ENCODE assay signal across 15 cellular contexts in genomic region chr12:64745259-64745807, GRCh38. TPM values are rescaled to one million over a fixed set of nuclear protein-coding genes. Genes with fewer than 3 reads are reported as not detected.
DNase-seq lines count a peak whose midpoint lies in the region; ATAC-seq, FAIRE-seq and TF ChIP-seq lines count a peak whose summit lies in the region.
"Had no signal": no experiment of that assay in that cellular context is flagged by ENCODE, and none has a peak within 500 bp of the region (broad histone marks: within the 10 kb centered on the region; RNA-seq: fewer than 3 reads in every experiment).

No MANE protein-coding gene starts in this region.

- H3K9me3 Mint-ChIP-seq in Calu3 (ENCODE audit: low read depth, unreplicated experiment) = no peaks in the 10 kb centered on the region
- H3K9me3 Mint-ChIP-seq in progenitor cell of endocrine pancreas (ENCODE audit: low read depth) = no peaks in the 10 kb centered on the region
- H3K9me3 Mint-ChIP-seq in natural killer cell = no peaks in the 10 kb centered on the region
- no peaks in the 10 kb centered on the region for H3K9me3 Mint-ChIP-seq in naive thymus-derived CD4-positive, alpha-beta T cell
- H3K9me3 Mint-ChIP-seq: CD4-positive, alpha-beta memory T cell; GM23338 had no signal

- H3K27ac Mint-ChIP-seq in Calu3 (ENCODE audit: unreplicated experiment) (no peak overlapping the region), progenitor cell of endocrine pancreas (peak overlapping the region; percentile 87), natural killer cell (no peak overlapping the region)
- H3K27ac Mint-ChIP-seq in naive thymus-derived CD4-positive, alpha-beta T cell = no peak overlapping the region
- H3K27ac Mint-ChIP-seq: B cell; CD4-positive, alpha-beta memory T cell; GM23338 had no signal

- CTCF ChIA-PET in Calu3 (lab: Charles Lee) (interaction anchor here (0.6 to 0.9 kb wide), 4 partner anchors 11 to 342 kb away, joined by 3 to 9 read pairs (median 5); no protein-coding TSS in a partner anchor), PC-9 (lab: Charles Lee) (no interaction called here)
- CTCF ChIA-PET in naive thymus-derived CD4-positive, alpha-beta T cell (lab: Charles Lee) = no interaction called here

- H3K4me1 ChIP-seq in PC-9 (replicated peaks; ENCODE audit: insufficient read depth) (peaks cover 30% of the 10 kb centered on the region), left ventricle myocardium inferior (peaks cover 14% of the 10 kb centered on the region)
- H3K4me1 ChIP-seq in naive thymus-derived CD4-positive, alpha-beta T cell (ENCODE audit: control insufficient read depth in 2 of 2, insufficient read depth in 2 of 2, low read length in 2 of 2) = no peaks in the 10 kb centered on the region

- H3K27ac ChIP-seq in PC-9 (0 out of 2 replicates have a peak overlapping the region, but pooled peaks have one; percentile 33), epithelial cell of prostate (peak overlapping the region; percentile 17), left ventricle myocardium inferior (replicated peaks) (no peak overlapping the region)
- no peak overlapping the region for H3K27ac ChIP-seq in naive thymus-derived CD4-positive, alpha-beta T cell (ENCODE audit: low read depth, low read length)

- DNase-seq in Calu3 = peak; percentile 10
- DNase-seq in PC-9 = peak in 1 of 2 experiments; percentile 4
- DNase-seq in epithelial cell of prostate (ENCODE audit: low read depth, low spot score) = no peak
- no peak for DNase-seq in progenitor cell of endocrine pancreas (ENCODE audit: low spot score, unreplicated experiment)
- no peak for DNase-seq in natural killer cell
- no peak for DNase-seq in HTR-8/SVneo (ENCODE audit: insufficient read length, low spot score)
- no peak for DNase-seq in left ventricle myocardium inferior
- DNase-seq in naive thymus-derived CD4-positive, alpha-beta T cell = no peak
- DNase-seq: CD4-positive, alpha-beta memory T cell; NCI-H1048; NCI-H82; RPMI8226 had no signal

- H3K4me3 Mint-ChIP-seq in Calu3 (ENCODE audit: low read depth, unreplicated experiment) = no peak overlapping the region
- no peak overlapping the region for H3K4me3 Mint-ChIP-seq in progenitor cell of endocrine pancreas (ENCODE audit: low read depth)
- no peak overlapping the region for H3K4me3 Mint-ChIP-seq in natural killer cell
- no peak overlapping the region for H3K4me3 Mint-ChIP-seq in naive thymus-derived CD4-positive, alpha-beta T cell
- H3K4me3 Mint-ChIP-seq: B cell; CD4-positive, alpha-beta memory T cell; GM23338 had no signal

- ATAC-seq in natural killer cell = no peak
- no peak for ATAC-seq in naive thymus-derived CD4-positive, alpha-beta T cell
- ATAC-seq: GM23338, K562 had no signal

- H3K27me3 ChIP-seq in PC-9 (ENCODE audit: insufficient read depth, low read depth) (no peaks in the 10 kb centered on the region), left ventricle myocardium inferior (ENCODE audit: low read depth) (no peaks in the 10 kb centered on the region)
- H3K27me3 ChIP-seq in naive thymus-derived CD4-positive, alpha-beta T cell (ENCODE audit: control insufficient read depth in 2 of 2, insufficient read depth in 2 of 2, low read length in 2 of 2) = no peaks in the 10 kb centered on the region

- peaks cover 20% of the 10 kb centered on the region for H3K4me1 Mint-ChIP-seq in Calu3 (ENCODE audit: low read depth, unreplicated experiment)
- H3K4me1 Mint-ChIP-seq in progenitor cell of endocrine pancreas (ENCODE audit: low read depth) = peaks cover 15% of the 10 kb centered on the region
- H3K4me1 Mint-ChIP-seq in natural killer cell = no peaks in the 10 kb centered on the region
- H3K4me1 Mint-ChIP-seq in naive thymus-derived CD4-positive, alpha-beta T cell = peaks cover 0 to 8% (median 0%) of the 10 kb centered on the region in 7 donors
- H3K4me1 Mint-ChIP-seq: B cell, GM23338 had no signal

- H4K20me1 ChIP-seq in PC-9 (ENCODE audit: insufficient read depth) = no peaks in the 10 kb centered on the region

- H3K4me3 ChIP-seq in PC-9 (no peak overlapping the region), left ventricle myocardium inferior (no peak overlapping the region)
- no peak overlapping the region for H3K4me3 ChIP-seq in naive thymus-derived CD4-positive, alpha-beta T cell (ENCODE audit: low read length)
- H3K4me3 ChIP-seq: GM23338, K562 had no signal

- intact Hi-C loops in Calu3 (cut with micrococcal nuclease; ENCODE audit: unreplicated experiment) = no loop called here
- intact Hi-C loops in PC-9 (cut with micrococcal nuclease; ENCODE audit: unreplicated experiment) = no loop called here
- intact Hi-C loops in natural killer cell (cut with micrococcal nuclease) = no loop called here
- intact Hi-C loops in left ventricle myocardium inferior (cut with micrococcal nuclease) = no loop called here
- intact Hi-C loops in naive thymus-derived CD4-positive, alpha-beta T cell (cut with micrococcal nuclease) = no loop called here

- H3K9me3 ChIP-seq in PC-9 (ENCODE audit: insufficient read depth, low read depth) = no peaks in the 10 kb centered on the region
- no peaks in the 10 kb centered on the region for H3K9me3 ChIP-seq in left ventricle myocardium inferior (replicated peaks)
- H3K9me3 ChIP-seq in naive thymus-derived CD4-positive, alpha-beta T cell (ENCODE audit: control insufficient read depth in 2 of 3, low read length in 3 of 3) = no peaks in the 10 kb centered on the region

- no peaks in the 10 kb centered on the region for H3K27me3 Mint-ChIP-seq in Calu3 (ENCODE audit: unreplicated experiment)
- H3K27me3 Mint-ChIP-seq in progenitor cell of endocrine pancreas = no peaks in the 10 kb centered on the region
- no peaks in the 10 kb centered on the region for H3K27me3 Mint-ChIP-seq in natural killer cell (ENCODE audit: low read depth in 2 of 2)
- no peaks in the 10 kb centered on the region for H3K27me3 Mint-ChIP-seq in naive thymus-derived CD4-positive, alpha-beta T cell
- H3K27me3 Mint-ChIP-seq: B cell; CD4-positive, alpha-beta memory T cell had no signal

- BruUV-seq in Calu3 (replicated peaks; lab: Mats Ljungman, UMichigan) (no TSS peak), PC-9 (replicated peaks; lab: Mats Ljungman, UMichigan) (no TSS peak)

- H3K79me2 ChIP-seq in PC-9 (ENCODE audit: low read depth) = no peaks in the 10 kb centered on the region

- FAIRE-seq in HTR-8/SVneo (lab: Jason Lieb, UNC) = no peak
- FAIRE-seq: K562 had no signal

- no peak overlapping the region for H2AFZ ChIP-seq in PC-9
- H2AFZ ChIP-seq: GM23338 had no signal

- no peaks in the 10 kb centered on the region for H3K9me2 ChIP-seq in PC-9 (ENCODE audit: insufficient read depth)

- TF ChIP-seq CTCF in Calu3 (IDR thresholded peaks at IDR 0.05; ENCODE audit: unreplicated experiment) (no peak), PC-9 (conservative IDR thresholded peaks at IDR 0.05) (no peak), progenitor cell of endocrine pancreas (IDR thresholded peaks at IDR 0.05; ENCODE audit: unreplicated experiment) (no peak), natural killer cell (IDR thresholded peaks at IDR 0.05) (no peak), left ventricle myocardium inferior (IDR thresholded peaks at IDR 0.05; ENCODE audit: borderline replicate concordance) (no peak)

- peaks cover 31% of the 10 kb centered on the region for H3K36me3 Mint-ChIP-seq in Calu3 (ENCODE audit: insufficient read depth, unreplicated experiment)
- H3K36me3 Mint-ChIP-seq in progenitor cell of endocrine pancreas (ENCODE audit: insufficient read depth) = peaks cover 37% of the 10 kb centered on the region
- peaks cover 29% of the 10 kb centered on the region for H3K36me3 Mint-ChIP-seq in natural killer cell
- H3K36me3 Mint-ChIP-seq in naive thymus-derived CD4-positive, alpha-beta T cell = peaks cover 7 to 79% (median 49%) of the 10 kb centered on the region in 5 donors

- POLR2A ChIA-PET in PC-9 (lab: Charles Lee; ENCODE audit: unreplicated experiment) = interaction anchor here (0.6 kb wide), 1 partner anchor 1291 kb away, joined by 22 read pairs; no protein-coding TSS in a partner anchor
- POLR2A ChIA-PET in naive thymus-derived CD4-positive, alpha-beta T cell (lab: Charles Lee) = interaction anchor here (0.7 kb wide), 1 partner anchor 505 kb away, joined by 3 read pairs; no protein-coding TSS in a partner anchor

- peaks cover 24% of the 10 kb centered on the region for H3F3A ChIP-seq in PC-9 (ENCODE audit: insufficient read depth, low read depth)

- H3K4me2 ChIP-seq in PC-9 = no peak overlapping the region
- H3K4me2 ChIP-seq: GM23338 had no signal

- H3K36me3 ChIP-seq in PC-9 (ENCODE audit: low read depth) (peaks cover 35% of the 10 kb centered on the region), left ventricle myocardium inferior (peaks cover 94% of the 10 kb centered on the region)
- peaks cover 10 to 51% (median 19%) of the 10 kb centered on the region in 3 experiments for H3K36me3 ChIP-seq in naive thymus-derived CD4-positive, alpha-beta T cell (ENCODE audit: control insufficient read depth in 2 of 3, insufficient read depth in 3 of 3, low read length in 3 of 3)

RNA-seq across cellular contexts. Expression of gene GNS, which starts 13.9 kb away (rescaled TPM):
- 85.1 and 93.5 TPM in 2 replicates for total RNA-seq in Calu3 (2022)
- 68.4 and 74.9 TPM in 2 replicates for total RNA-seq in PC-9 (2021)
- total RNA-seq in progenitor cell of endocrine pancreas = 71.5 and 78.8 TPM in 2 replicates
- 10 to 100 TPM; 51.9 to 73.9 (median 59.7) TPM for total RNA-seq in natural killer cell
- 97.2 TPM for total RNA-seq in left ventricle myocardium inferior
- total RNA-seq in naive thymus-derived CD4-positive, alpha-beta T cell = 10 to 100 TPM; 24.4 to 62.8 (median 35.2) TPM
- polyA plus RNA-seq in naive thymus-derived CD4-positive, alpha-beta T cell = 10 to 100 TPM; 39.5 to 48.2 TPM

Comparison
In these comparisons a context has a peak if more than half of its experiments do, and no peak if none do; other contexts are left out.
1. H3K27ac ChIP-seq: peak in PC-9 (single experiment) and epithelial cell of prostate (single experiment); none in left ventricle myocardium inferior (single experiment) and naive thymus-derived CD4-positive, alpha-beta T cell (single experiment).